ENCODE assay signal across 8 cellular contexts in the genomic region with DNA sequence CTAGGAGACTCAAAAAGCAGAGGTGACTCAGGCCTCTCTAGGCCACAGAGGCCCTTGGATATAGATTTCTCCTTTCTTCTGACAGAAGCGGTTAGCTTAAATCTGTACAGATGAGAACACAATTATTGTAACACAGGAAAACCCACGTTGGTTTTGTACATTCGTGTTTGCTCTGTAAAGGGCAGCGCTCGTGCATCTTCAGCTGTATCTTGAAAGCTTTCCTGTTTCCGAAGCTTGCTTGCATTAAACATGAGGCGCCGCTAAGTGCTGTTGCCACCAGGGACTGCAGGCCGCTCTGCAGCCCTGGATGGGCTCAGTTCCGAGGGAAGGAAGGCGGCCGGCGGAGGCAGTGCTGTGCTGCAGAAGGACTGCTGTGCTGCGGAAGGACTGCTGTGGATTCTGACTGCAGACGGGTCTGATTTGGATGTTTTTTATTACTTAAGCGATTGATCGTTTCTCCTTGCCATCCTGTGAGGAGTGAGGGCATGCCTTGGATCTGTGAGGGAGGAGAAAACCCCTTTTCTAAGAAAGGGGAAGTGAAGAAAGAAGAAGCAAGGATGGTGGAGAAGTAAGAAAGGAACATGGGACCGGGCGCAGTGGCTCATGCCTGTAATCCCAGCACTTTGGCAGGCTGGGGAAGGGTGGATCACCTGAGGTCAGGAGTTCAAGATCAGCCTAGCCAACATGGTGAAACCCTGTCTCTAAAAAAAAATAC.
DNase-seq lines count a peak whose midpoint lies in the region; TF ChIP-seq lines count a peak whose summit lies in the region.

No MANE protein-coding gene starts in this region.

- in situ Hi-C loops in KBM-7 (cut with MboI; ENCODE audit: low pct_unique_long_range_greater_than_20kb, low sequenced_read_pairs): loop anchor here (25.0 kb wide), 1 partner anchor 237 kb away; no protein-coding TSS in a partner anchor

- DNase-seq in stimulated activated CD4-positive, alpha-beta T cell treated with anti-CD3 and anti-CD28 coated beads, Interleukin-1b, Interleukin-23, amount 100 ng/mL, for 48 hours: peak; percentile 16
- no peak for DNase-seq in stimulated activated CD4-positive, alpha-beta T cell treated with anti-CD3 and anti-CD28 coated beads, Interleukin-2, amount 100 ng/mL, for 48 hours
- peak; percentile 81 for DNase-seq in KBM-7
- DNase-seq in erythroblast (lab: John Stamatoyannopoulos, UW): peak; percentile 16 to 29
- peak; percentile 18 for DNase-seq in putamen (ENCODE audit: low spot score)
- DNase-seq in D341Med (ENCODE audit: low spot score): no peak
- no peak for DNase-seq in effector CD8-positive, alpha-beta T cell (lab: John Stamatoyannopoulos, UW)
- no peak for DNase-seq in T1000 (lab: John Stamatoyannopoulos, UW)

- TF ChIP-seq POLR2A in erythroblast (IDR thresholded peaks at IDR 0.05; ENCODE audit: low read length): no peak

Comparison
In these comparisons a context has a peak if more than half of its experiments do, and no peak if none do; other contexts are left out.
1. DNase-seq: peak in stimulated activated CD4-positive, alpha-beta T cell treated with anti-CD3 and anti-CD28 coated beads, Interleukin-1b, Interleukin-23, amount 100 ng/mL, for 48 hours (single experiment), KBM-7 (single experiment), erythroblast (2 of 2) and putamen (single experiment); none in stimulated activated CD4-positive, alpha-beta T cell treated with anti-CD3 and anti-CD28 coated beads, Interleukin-2, amount 100 ng/mL, for 48 hours (0 of 2), D341Med (single experiment), effector CD8-positive, alpha-beta T cell (single experiment) and T1000 (single experiment).